ENCODE assay signal across 19 cellular contexts in the genomic region with DNA sequence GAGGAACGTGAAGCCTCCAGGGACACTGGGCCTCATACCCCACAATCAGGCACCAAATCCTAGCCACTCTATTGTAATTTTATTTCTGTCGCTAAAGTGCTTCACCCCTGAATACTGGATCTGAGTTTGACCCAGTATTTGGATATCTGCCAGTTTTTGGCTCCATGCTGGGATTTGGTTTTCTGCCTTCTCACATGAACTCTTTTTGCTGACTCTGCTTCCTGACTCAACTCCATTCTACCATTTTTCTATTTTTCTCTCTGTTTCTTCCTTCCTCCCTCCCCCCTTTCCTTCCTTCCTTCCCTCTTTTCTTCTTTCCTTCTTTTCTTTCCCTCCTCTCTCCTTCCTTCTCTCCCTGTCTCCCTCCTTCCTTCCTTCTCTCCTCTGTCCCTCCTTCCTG.
"Had no signal": no experiment of that assay in that cellular context is flagged by ENCODE, and none has a peak within 500 bp of the region (broad histone marks: within the 10 kb centered on the region; RNA-seq: fewer than 3 reads in every experiment).

No MANE protein-coding gene starts in this region.

- H3K27ac ChIP-seq: adrenal gland, SJSA1 had no signal

- DNase-seq: activated CD4-positive, alpha-beta T cell treated with anti-CD3 and anti-CD28 coated beads for 4 hours; activated CD8-positive, alpha-beta memory T cell treated with anti-CD3 and anti-CD28 coated beads, Interleukin-2, amount 50 U/mL, for 4 hours; activated CD8-positive, alpha-beta T cell treated with anti-CD3 and anti-CD28 coated beads for 36 hours; activated naive CD4-positive, alpha-beta T cell treated with anti-CD3 and anti-CD28 coated beads, Interleukin-2, amount 50 U/mL, for 16 hours; activated naive CD8-positive, alpha-beta T cell treated with anti-CD3 and anti-CD28 coated beads, Interleukin-2, amount 10 ng/mL, durations not matched to agents 7 days and 5 days; adrenal gland; cerebellar nuclear complex; MG63; MV-4-11; NCI-H2029 treated with DMSO at 0.1 percent for 48 hours; NCI-H226; NCI-H510A treated with DMSO at 0.1 percent for 48 hours; NCI-H69; PC-3; SHP77 had no signal

- H3K9me3 ChIP-seq: adrenal gland, MG63, SJSA1 had no signal

- ATAC-seq: activated CD4-positive, CD25-positive, alpha-beta regulatory T cell treated with anti-CD3 and anti-CD28 coated beads, Interleukin-2, amount 50 U/mL, for 24 hours; activated CD8-positive, alpha-beta T cell treated with anti-CD3 and anti-CD28 coated beads for 36 hours; PC-3 had no signal

- H3K4me3 ChIP-seq: adrenal gland, MG63, SJSA1 had no signal

- H3K36me3 ChIP-seq: adrenal gland, MG63, SJSA1 had no signal

- H3K4me1 ChIP-seq: adrenal gland, SJSA1 had no signal

- H3K27me3 ChIP-seq: adrenal gland, MG63 had no signal

- FAIRE-seq: colon, RCC 7860 had no signal
